8 cellular contexts compared by ENCODE assay signal in the genomic region with DNA sequence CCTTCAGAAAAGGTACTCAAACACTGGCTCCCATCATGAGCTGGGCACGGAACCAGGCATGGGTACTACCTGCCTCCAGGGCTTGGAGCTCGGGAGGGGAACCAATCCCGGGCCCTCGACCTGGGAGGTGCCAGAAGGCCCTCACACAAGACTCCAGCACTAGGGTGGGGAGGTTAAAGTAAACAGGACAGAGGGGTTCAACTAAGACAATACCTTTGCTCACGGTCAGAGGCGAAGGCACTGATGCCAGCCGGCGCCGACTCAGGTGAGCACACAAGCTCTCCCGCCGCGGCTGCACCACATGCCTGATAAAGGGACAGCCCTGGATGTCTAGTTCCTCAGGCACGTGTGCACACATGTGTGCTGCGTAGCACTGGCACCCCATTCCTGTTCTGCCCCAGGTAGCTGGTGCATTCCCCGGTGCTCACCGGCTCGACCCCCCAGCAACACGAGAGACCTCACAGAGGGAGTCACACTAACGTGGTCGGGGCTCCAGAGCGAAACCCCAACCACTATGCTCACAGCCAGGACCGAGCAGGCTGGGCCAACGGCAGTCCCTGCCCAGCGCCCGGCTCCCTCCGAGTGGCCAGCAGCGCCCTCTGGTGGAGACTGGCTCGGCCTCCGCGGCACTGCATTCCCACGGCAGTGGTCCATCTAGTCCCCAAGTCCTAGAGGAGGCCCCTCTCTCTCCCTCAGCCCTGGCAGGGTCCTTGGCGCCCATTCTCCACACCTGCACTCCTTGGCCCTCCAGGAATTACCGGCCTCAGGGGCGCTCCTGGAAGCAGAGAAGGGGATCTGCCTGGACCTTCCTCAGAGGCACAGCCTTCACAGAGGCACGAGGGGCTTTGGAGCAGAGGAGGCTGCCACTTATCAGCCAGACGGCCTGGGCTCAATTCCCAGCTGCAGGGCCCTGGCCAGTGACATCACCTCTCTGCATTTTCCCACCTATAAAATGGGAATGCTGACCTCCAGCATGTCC. TPM values are rescaled to one million over a fixed set of nuclear protein-coding genes. Genes with fewer than 3 reads are reported as not detected.
DNase-seq lines count a peak whose midpoint lies in the region; ATAC-seq, FAIRE-seq and TF ChIP-seq lines count a peak whose summit lies in the region.
"Had no signal": no experiment of that assay in that cellular context is flagged by ENCODE, and none has a peak within 500 bp of the region (broad histone marks: within the 10 kb centered on the region; RNA-seq: fewer than 3 reads in every experiment).

No MANE protein-coding gene starts in this region.

- peak overlapping the region in 2 of 3 donors; percentile 18 to 53 for H3K4me3 ChIP-seq in breast epithelium
- H3K4me3 ChIP-seq in keratinocyte (ENCODE audit: control insufficient read depth in 2 of 3, extremely low read depth in 1 of 3, insufficient read depth in 2 of 3, low read depth in 1 of 3, low read length in 3 of 3), result no peak overlapping the region

- H4K20me1 ChIP-seq in keratinocyte (ENCODE audit: control insufficient read depth, extremely low read depth, insufficient read depth, low read length), result peaks cover 52% of the 10 kb centered on the region

- DNase-seq in GM12891 (ENCODE audit: insufficient read length, low spot score) (peak; percentile 96), NCI-H1930 (lab: John Stamatoyannopoulos, UW) (peak; percentile 18 to 63), breast epithelium (ENCODE audit: low spot score in 2 of 2) (peak; percentile 43 to 88), keratinocyte (ENCODE audit: low read depth, low spot score) (no peak)
- peak; percentile 36 for DNase-seq in activated CD4-positive, CD25-positive, alpha-beta regulatory T cell treated with anti-CD3 and anti-CD28 coated beads, Interleukin-2, amount 50 U/mL, for 16 hours (ENCODE audit: low read depth, low spot score)
- peak; percentile 84 for DNase-seq in stimulated activated CD4-positive, alpha-beta T cell treated with anti-CD3 and anti-CD28 coated beads, Interleukin-15, amount 100 ng/mL, for 24 hours

- H3K27me3 ChIP-seq in breast epithelium, result no peaks in the 10 kb centered on the region
- H3K27me3 ChIP-seq in keratinocyte (ENCODE audit: control insufficient read depth, extremely low read depth, insufficient read depth, low read length), result no peaks in the 10 kb centered on the region

- no peak for ATAC-seq in HG02678 (IDR thresholded peaks at IDR 0.05; ENCODE audit: unreplicated experiment)

- dilution Hi-C loops in keratinocyte (cut with MboI; ENCODE audit: extremely low pct_ligation_motif_present, low sequenced_read_pairs), result no loop called here

- H3K4me1 ChIP-seq in breast epithelium, result peaks cover 8 to 11% of the 10 kb centered on the region in 2 donors
- peaks cover 14% of the 10 kb centered on the region for H3K4me1 ChIP-seq in keratinocyte (ENCODE audit: control insufficient read depth, extremely low read depth, insufficient read depth, low read length)

- TF ChIP-seq CTCF in breast epithelium (IDR thresholded peaks at IDR 0.05) (peak; percentile 42 to 89 (median 88)), keratinocyte (optimal IDR thresholded peaks at IDR 0.05 in 1 of 3, IDR thresholded peaks at IDR 0.05 in 1 of 3, conservative IDR thresholded peaks at IDR 0.05 in 1 of 3; ENCODE audit: extremely low read depth in 1 of 3, insufficient read depth in 2 of 3, low read length in 3 of 3) (peak; percentile 89 to 99 (median 94))

- peaks cover 3% of the 10 kb centered on the region for H3K9me1 ChIP-seq in keratinocyte (ENCODE audit: control insufficient read depth, extremely low read depth, insufficient read depth, low read length)

- H2AFZ ChIP-seq in keratinocyte (ENCODE audit: control insufficient read depth, low read length), result no peak overlapping the region

- intact Hi-C loops in breast epithelium (cut with DNase I; ENCODE audit: low total_unique reads), result loop anchor here (10.0 kb wide), 1 partner anchor 311 kb away; no protein-coding TSS in a partner anchor

- peaks cover 74% of the 10 kb centered on the region for H3K79me2 ChIP-seq in keratinocyte (ENCODE audit: control insufficient read depth, insufficient read depth, low read length)

- no peak for TF ChIP-seq POLR2A in GM12891 (IDR thresholded peaks at IDR 0.05; ENCODE audit: low read depth, low read length)
- TF ChIP-seq POLR2A in breast epithelium (IDR thresholded peaks at IDR 0.05), result no peak

- FAIRE-seq in GM12891 (lab: Jason Lieb, UNC), result peak; percentile 90
- FAIRE-seq in keratinocyte (lab: Jason Lieb, UNC), result peak; percentile 56
- FAIRE-seq: islet of Langerhans had no signal

- peak overlapping the region; percentile 5 for H3K9ac ChIP-seq in keratinocyte (ENCODE audit: control insufficient read depth, extremely low read depth, insufficient read depth, low read length)

- H3K27ac ChIP-seq in breast epithelium (no peak overlapping the region), keratinocyte (ENCODE audit: control insufficient read depth, insufficient read depth, low read length) (no peak overlapping the region)

- peak overlapping the region; percentile 39 for H3K4me2 ChIP-seq in keratinocyte (ENCODE audit: control insufficient read depth, extremely low read depth, insufficient read depth, low read depth, low read length)

- H3K9me3 ChIP-seq in breast epithelium, result no peaks in the 10 kb centered on the region
- H3K9me3 ChIP-seq in keratinocyte (ENCODE audit: control insufficient read depth, low read depth, low read length), result no peaks in the 10 kb centered on the region

- H3K36me3 ChIP-seq in breast epithelium (no peaks in the 10 kb centered on the region), keratinocyte (ENCODE audit: control insufficient read depth in 2 of 2, extremely low read depth in 1 of 2, insufficient read depth in 2 of 2, low read length in 2 of 2) (peaks cover 0 to 4% of the 10 kb centered on the region in 2 experiments)

TF ChIP-seq in GM12891, 5 proteins besides CTCF, POLR2A, EP300 and RAD21:
- TF ChIP-seq PAX5 (IDR thresholded peaks at IDR 0.05; ENCODE audit: insufficient read depth, low read length, severe bottlenecking) (no peak), POU2F2 (IDR thresholded peaks at IDR 0.05; ENCODE audit: low read depth, low read length) (no peak), POLR2AphosphoS5 (IDR thresholded peaks at IDR 0.05; ENCODE audit: low read depth, low read length) (no peak), TAF1 (IDR thresholded peaks at IDR 0.05; ENCODE audit: low read depth, low read length) (no peak), SPI1 (IDR thresholded peaks at IDR 0.05; ENCODE audit: low read depth, low read length) (no peak)

RNA-seq across cellular contexts. Expression of a gene that starts 28.8 kb away (rescaled TPM):
- polyA plus RNA-seq in GM12891 (2012; ENCODE audit: low read depth, missing spikeins), result 14.4 TPM
- 10 to 100 TPM; 36.4 to 46.1 (median 37.9) TPM for total RNA-seq in breast epithelium
- 33.7 to 61.9 TPM (median 37.7 TPM) in 3 replicates for polyA plus RNA-seq in keratinocyte
- polyA plus RNA-seq in keratinocyte (2011; ENCODE audit: low read depth), result 14.2 TPM
- 30.9 and 44.1 TPM in 2 replicates for polyA plus RNA-seq in keratinocyte (2011; cell fraction: cytosol; rRNA removed)
- 38.5 and 44.9 TPM in 2 replicates for polyA plus RNA-seq in keratinocyte (2011; cell fraction: nucleus; rRNA removed)
- 33.6 and 52.3 TPM in 2 replicates for polyA plus RNA-seq in keratinocyte (2012; ENCODE audit: low replicate concordance)
- 35.1 to 51.3 TPM (median 47.5 TPM) in 3 replicates for polyA minus RNA-seq in keratinocyte
- 40.7 TPM for polyA minus RNA-seq in keratinocyte (2011; cell fraction: cytosol; rRNA and poly(A)+ RNA removed)
- 16.0 and 17.3 TPM in 2 replicates for polyA minus RNA-seq in keratinocyte (2011; cell fraction: nucleus; rRNA and poly(A)+ RNA removed)

RNA-seq across cellular contexts. Expression of a gene that starts 56.7 kb away (rescaled TPM):
- 0.21 TPM for polyA plus RNA-seq in GM12891 (2012; ENCODE audit: low read depth, missing spikeins)
- 1 to 10 TPM in 2 of 3 donors, under 1 TPM in 1; 0.80 to 2.9 (median 1.6) TPM for total RNA-seq in breast epithelium
- 0.58 to 1.7 TPM (median 1.3 TPM) in 3 replicates for polyA plus RNA-seq in keratinocyte
- 1.7 TPM for polyA plus RNA-seq in keratinocyte (2011; ENCODE audit: low read depth)
- 1.7 and 2.5 TPM in 2 replicates for polyA plus RNA-seq in keratinocyte (2011; cell fraction: cytosol; rRNA removed)
- 5.6 and 7.0 TPM in 2 replicates for polyA plus RNA-seq in keratinocyte (2011; cell fraction: nucleus; rRNA removed)
- 1.0 and 4.9 TPM in 2 replicates for polyA plus RNA-seq in keratinocyte (2012; ENCODE audit: low replicate concordance)
- 0.43 to 2.8 TPM (median 1.3 TPM) in 3 replicates for polyA minus RNA-seq in keratinocyte
- 4.0 TPM for polyA minus RNA-seq in keratinocyte (2011; cell fraction: cytosol; rRNA and poly(A)+ RNA removed)
- polyA minus RNA-seq in keratinocyte (2011; cell fraction: nucleus; rRNA and poly(A)+ RNA removed), result 1.5 and 1.6 TPM in 2 replicates

Comparison
In these comparisons a context has a peak if more than half of its experiments do, and no peak if none do; other contexts are left out.
1. H3K4me3 ChIP-seq: peak in breast epithelium (2 of 3); none in keratinocyte (0 of 3).